19 cellular contexts compared by ENCODE assay signal in the genomic region with DNA sequence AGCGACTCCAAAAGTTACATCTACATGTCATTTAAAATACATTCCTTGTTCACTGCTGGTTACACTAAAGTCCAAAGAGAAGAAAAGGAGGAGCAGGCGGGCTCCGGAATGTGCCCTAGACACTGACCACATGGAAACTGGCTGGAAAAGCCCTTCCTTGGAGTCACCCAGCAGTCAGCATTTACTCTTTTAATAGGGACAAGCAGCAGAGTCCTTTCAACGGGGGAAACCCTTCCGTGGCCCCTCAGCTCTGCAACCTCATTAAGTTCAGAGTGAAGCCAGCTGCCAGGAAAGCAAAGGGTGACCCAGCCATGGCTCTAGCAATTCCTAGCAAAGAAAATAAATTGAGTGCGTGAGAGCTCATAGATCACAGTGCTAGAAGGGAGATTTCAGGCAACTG.
DNase-seq lines count a peak whose midpoint lies in the region; FAIRE-seq and TF ChIP-seq lines count a peak whose summit lies in the region.
"Had no signal": no experiment of that assay in that cellular context is flagged by ENCODE, and none has a peak within 500 bp of the region (broad histone marks: within the 10 kb centered on the region; RNA-seq: fewer than 3 reads in every experiment).

No MANE protein-coding gene starts in this region.

- WGBS in small intestine, 3 donors, result 59 to 82% (median 75%) methylated on average over 6 of the region's 6 CpGs

- H3K36me3 ChIP-seq in right atrium auricular region (no peaks in the 10 kb centered on the region), tibial artery (peaks cover 0 to 20% (median 8%) of the 10 kb centered on the region in 3 donors), Caco-2 (ENCODE audit: control insufficient read depth, insufficient read depth, low read length) (no peaks in the 10 kb centered on the region; the same call in none of the 2 replicates), small intestine (ENCODE audit: control insufficient read depth in 2 of 2, insufficient read depth in 2 of 2, low read length in 2 of 2) (no peaks in the 10 kb centered on the region)
- H3K36me3 ChIP-seq: neutrophil had no signal

- H3K4me3 ChIP-seq in right atrium auricular region (no peak overlapping the region), tibial artery (peak overlapping the region in 1 of 2 donors; percentile 10), Caco-2 (ENCODE audit: low read depth, low read length) (no peak overlapping the region), small intestine (ENCODE audit: low read depth in 1 of 2, low read length in 2 of 2) (no peak overlapping the region)
- H3K4me3 ChIP-seq: lung had no signal

- TF ChIP-seq CTCF in right atrium auricular region (IDR thresholded peaks at IDR 0.05) (no peak), nephron (IDR thresholded peaks at IDR 0.05; ENCODE audit: unreplicated experiment in 3 of 3) (no peak), tibial artery (IDR thresholded peaks at IDR 0.05) (no peak), Caco-2 (IDR thresholded peaks at IDR 0.05; ENCODE audit: insufficient read depth in 1 of 2, low read depth in 1 of 2, low read length in 1 of 2, severe bottlenecking in 1 of 2, unreplicated experiment in 1 of 2) (no peak), GM20000 (IDR thresholded peaks at IDR 0.05; ENCODE audit: extremely low read depth, missing control alignments) (no peak)

- H3K4me1 ChIP-seq in right atrium auricular region, result peaks cover 0 to 68% of the 10 kb centered on the region in 2 donors
- H3K4me1 ChIP-seq in tibial artery, result peaks cover 0 to 100% (median 64%) of the 10 kb centered on the region in 4 donors
- H3K4me1 ChIP-seq in Caco-2, result peaks cover 7% of the 10 kb centered on the region
- no peaks in the 10 kb centered on the region for H3K4me1 ChIP-seq in small intestine (ENCODE audit: control insufficient read depth in 2 of 2, insufficient read depth in 1 of 2, low read depth in 1 of 2, low read length in 1 of 2)

- no peaks in the 10 kb centered on the region for H3K9me3 ChIP-seq in right atrium auricular region
- H3K9me3 ChIP-seq in tibial artery, result no peaks in the 10 kb centered on the region
- no peaks in the 10 kb centered on the region for H3K9me3 ChIP-seq in Caco-2
- no peaks in the 10 kb centered on the region for H3K9me3 ChIP-seq in small intestine (ENCODE audit: control insufficient read depth, low read depth)
- H3K9me3 ChIP-seq: neutrophil had no signal

- CTCF ChIA-PET in Caco-2 (lab: Charles Lee), result no interaction called here

- H3K4me1 Mint-ChIP-seq in nephron (peaks cover 64% of the 10 kb centered on the region), Caco-2 (ENCODE audit: low read depth, unreplicated experiment) (peaks cover 9% of the 10 kb centered on the region)
- H3K4me1 Mint-ChIP-seq: T-cell had no signal

- POLR2A ChIA-PET in Caco-2 (lab: Charles Lee), result no interaction called here

- no TSS peak for BruUV-seq in Caco-2 (replicated peaks; lab: Mats Ljungman, UMichigan)

- H3K36me3 Mint-ChIP-seq in nephron (ENCODE audit: low read depth) (no peaks in the 10 kb centered on the region), Caco-2 (ENCODE audit: insufficient read depth, unreplicated experiment) (no peaks in the 10 kb centered on the region)
- H3K36me3 Mint-ChIP-seq: T-cell had no signal

- peak overlapping the region; percentile 98 for H3K27ac Mint-ChIP-seq in nephron
- H3K27ac Mint-ChIP-seq in Caco-2 (ENCODE audit: unreplicated experiment), result no peak overlapping the region
- H3K27ac Mint-ChIP-seq: dendritic cell treated with granulocyte-macrophage colony-stimulating factor and Interleukin-4, amounts not matched to agents 40 ng/mL and 50 ng/mL, for 4 days; T-cell had no signal

- no peaks in the 10 kb centered on the region for H3K27me3 ChIP-seq in right atrium auricular region
- no peaks in the 10 kb centered on the region for H3K27me3 ChIP-seq in tibial artery
- no peaks in the 10 kb centered on the region for H3K27me3 ChIP-seq in Caco-2 (replicated peaks; ENCODE audit: control insufficient read depth, insufficient read depth, low read length)
- no peaks in the 10 kb centered on the region for H3K27me3 ChIP-seq in small intestine (ENCODE audit: control insufficient read depth in 2 of 2, insufficient read depth in 2 of 2, low read length in 2 of 2)

- DNase-seq in astrocyte of the hippocampus (ENCODE audit: low read depth, low spot score) (peak; percentile 68), right atrium auricular region (ENCODE audit: low spot score) (no peak), tibial artery (no peak), DMS53 treated with DMSO at 0.1 percent for 48 hours (lab: John Stamatoyannopoulos, UW; ENCODE audit: unreplicated experiment) (no peak), Caco-2 (no peak), small intestine (no peak), GM20000 (ENCODE audit: low spot score) (no peak)
- DNase-seq: COR-L47; H7; NCI-H748 treated with DMSO at 0.1 percent for 48 hours; stimulated activated naive CD4-positive, alpha-beta T cell; T-cell had no signal

- H3K4me3 Mint-ChIP-seq in nephron (peak overlapping the region; percentile 28 to 61 (median 45)), Caco-2 (ENCODE audit: unreplicated experiment) (no peak overlapping the region)
- H3K4me3 Mint-ChIP-seq: dendritic cell treated with granulocyte-macrophage colony-stimulating factor and Interleukin-4, amounts not matched to agents 40 ng/mL and 50 ng/mL, for 4 days; T-cell had no signal

- H3K27me3 Mint-ChIP-seq in nephron (ENCODE audit: low read depth) (no peaks in the 10 kb centered on the region), Caco-2 (ENCODE audit: insufficient read depth, unreplicated experiment) (no peaks in the 10 kb centered on the region)

- H3K27ac ChIP-seq in right atrium auricular region, result peak overlapping the region; percentile 62 to 68
- peak overlapping the region; percentile 80 to 91 for H3K27ac ChIP-seq in tibial artery
- H3K27ac ChIP-seq in small intestine (ENCODE audit: low read depth in 1 of 2, low read length in 1 of 2), result no peak overlapping the region
- H3K27ac ChIP-seq: neutrophil, RWPE1 had no signal

- FAIRE-seq in small intestine (lab: Jason Lieb, UNC), result no peak
- FAIRE-seq: G401.6, GM12892 had no signal

- no peaks in the 10 kb centered on the region for H3K9me3 Mint-ChIP-seq in nephron
- no peaks in the 10 kb centered on the region for H3K9me3 Mint-ChIP-seq in Caco-2 (ENCODE audit: unreplicated experiment)
- H3K9me3 Mint-ChIP-seq: dendritic cell treated with granulocyte-macrophage colony-stimulating factor and Interleukin-4, amounts not matched to agents 40 ng/mL and 50 ng/mL, for 4 days; T-cell had no signal

- intact Hi-C loops in tibial artery (cut with DNase I; ENCODE audit: low total_unique reads) (no loop called here), Caco-2 (cut with micrococcal nuclease; ENCODE audit: unreplicated experiment) (no loop called here)

Comparison
In these comparisons a context has a peak if more than half of its experiments do, and no peak if none do; other contexts are left out.
1. H3K27ac ChIP-seq: peak in right atrium auricular region (2 of 2) and tibial artery (2 of 2); none in small intestine (0 of 2).